10 cellular contexts compared by ENCODE assay signal in genomic region chr12:6310771-6311610, GRCh38. TPM values are rescaled to one million over a fixed set of nuclear protein-coding genes. Genes with fewer than 3 reads are reported as not detected.
DNase-seq lines count a peak whose midpoint lies in the region; ATAC-seq, FAIRE-seq and TF ChIP-seq lines count a peak whose summit lies in the region.
"Had no signal": no experiment of that assay in that cellular context is flagged by ENCODE, and none has a peak within 500 bp of the region (broad histone marks: within the 10 kb centered on the region; RNA-seq: fewer than 3 reads in every experiment).

No MANE protein-coding gene starts in this region.

- no peak for TF ChIP-seq POLR2A in GM12878 (IDR thresholded peaks at IDR 0.05; ENCODE audit: low read depth, low read length)
- no peak for TF ChIP-seq POLR2A in spleen (IDR thresholded peaks at IDR 0.05)

- no peaks in the 10 kb centered on the region for H3K36me3 ChIP-seq in GM12878 (ENCODE audit: control insufficient read depth in 2 of 2, insufficient read depth in 2 of 2, low read length in 1 of 2)
- no peaks in the 10 kb centered on the region for H3K36me3 ChIP-seq in spleen

- H3K27ac ChIP-seq in GM12878 (ENCODE audit: control insufficient read depth, insufficient read depth) (no peak overlapping the region), spleen (no peak overlapping the region)

- no peak for TF ChIP-seq EP300 in GM12878 (IDR thresholded peaks at IDR 0.05; ENCODE audit: borderline replicate concordance in 1 of 2, control insufficient read depth in 1 of 2, low read depth in 2 of 2, low read length in 2 of 2)

- H3K4me3 ChIP-seq in GM12878 (peak overlapping the region; percentile 41; the same call in 1 of the 2 replicates), spleen (peak overlapping the region; percentile 3 to 65 (median 22))

- no peak for TF ChIP-seq CTCF in GM12878 (IDR thresholded peaks at IDR 0.05 in 2 of 3, conservative IDR thresholded peaks at IDR 0.05 in 1 of 3; ENCODE audit: control insufficient read depth in 2 of 3, extremely low read depth in 1 of 3, insufficient read depth in 1 of 3, low read depth in 3 of 3, low read length in 3 of 3)
- TF ChIP-seq CTCF in spleen (IDR thresholded peaks at IDR 0.05 in 8 of 11, conservative IDR thresholded peaks at IDR 0.05 in 3 of 11), result no peak

- TF ChIP-seq RAD21 in GM12878 (IDR thresholded peaks at IDR 0.05; ENCODE audit: insufficient read depth, low read depth, low read length), result no peak

- no TSS peak for BruUV-seq in GM12878 (replicated peaks; lab: Mats Ljungman, UMichigan)

- no peaks in the 10 kb centered on the region for H3K79me2 ChIP-seq in GM12878 (ENCODE audit: control insufficient read depth, insufficient read depth, low read length)

- ATAC-seq in GM12878 (no peak), HG03354 (IDR thresholded peaks at IDR 0.05; ENCODE audit: poor library complexity, severe bottlenecking, unreplicated experiment) (no peak)

- CTCF ChIA-PET in GM12878 (lab: Yijun Ruan, JAX), result no interaction called here

- in situ Hi-C loops in GM12878 (cut with MboI), result no loop called here

- H3K9me3 ChIP-seq in GM12878 (replicated peaks; ENCODE audit: control insufficient read depth, insufficient read depth, low read length) (no peaks in the 10 kb centered on the region), spleen (no peaks in the 10 kb centered on the region)

- no peak for FAIRE-seq in GM12878 (lab: Jason Lieb, UNC)
- FAIRE-seq: A204.1, frontal cortex had no signal

- H3K9ac ChIP-seq in GM12878 (ENCODE audit: control insufficient read depth, insufficient read depth, low read length), result no peak overlapping the region

- intact Hi-C loops in GM12878 (cut with micrococcal nuclease; ENCODE audit: unreplicated experiment), result no loop called here
- intact Hi-C loops in spleen (cut with DNase I; ENCODE audit: low total_unique reads), result no loop called here

- peak overlapping the region; percentile 38; the same call in 1 of the 2 replicates for H2AFZ ChIP-seq in GM12878 (ENCODE audit: control insufficient read depth, low read depth, low read length)

- peak; percentile 20 for DNase-seq in NCI-H2171 (lab: John Stamatoyannopoulos, UW)
- no peak for DNase-seq in NCI-H2171 treated with DMSO at 0.1 percent for 48 hours (lab: John Stamatoyannopoulos, UW)
- no peak for DNase-seq in GM12878 (ENCODE audit: low read depth, low spot score)
- peak; percentile 60 for DNase-seq in left kidney (ENCODE audit: low read depth, low spot score)
- peak; percentile 72 for DNase-seq in spleen
- DNase-seq in GOT3 (lab: John Stamatoyannopoulos, UW), result no peak
- DNase-seq in kidney glomerular epithelial cell (lab: John Stamatoyannopoulos, UW), result no peak

- SMC1A ChIA-PET in GM12878 (lab: Charles Lee; ENCODE audit: uncharacterized antibody, unreplicated experiment), result interaction anchor here (1.5 kb wide), 1 partner anchor 9 kb away, joined by 3 read pairs; no protein-coding TSS in a partner anchor

- no peaks in the 10 kb centered on the region for H3K27me3 ChIP-seq in GM12878 (replicated peaks in 1 of 2; ENCODE audit: control insufficient read depth in 2 of 2, insufficient read depth in 2 of 2, low read length in 1 of 2)
- peaks cover 0 to 43% (median 17%) of the 10 kb centered on the region in 7 donors for H3K27me3 ChIP-seq in spleen (replicated peaks in 1 of 7)

- WGBS in GM12878 (ENCODE audit: insufficient coverage, insufficient replicate concordance, low lambda C conversion rate, missing lambda C conversion rate), result 83% methylated on average over 11 of the region's 43 CpGs
- WGBS in spleen, 5 donors, result 22 to 30% (median 24%) methylated on average over 34 to 43 of the region's 43 CpGs

- POLR2A ChIA-PET in GM12878 (lab: Charles Lee), result interaction anchor here (1.3 kb wide), 1 partner anchor 10 kb away, joined by 3 read pairs; no protein-coding TSS in a partner anchor

- H3K4me1 ChIP-seq in GM12878 (ENCODE audit: control insufficient read depth, insufficient read depth, low read length) (peaks cover 46% of the 10 kb centered on the region), spleen (peaks cover 0 to 31% (median 16%) of the 10 kb centered on the region in 6 donors)

- no peaks in the 10 kb centered on the region for H4K20me1 ChIP-seq in GM12878 (ENCODE audit: control insufficient read depth, insufficient read depth)

- RAD21 ChIA-PET in GM12878 (lab: Charles Lee; ENCODE audit: unreplicated experiment), result no interaction called here

- H3K4me2 ChIP-seq in GM12878 (ENCODE audit: control insufficient read depth, insufficient read depth), result peak overlapping the region; percentile 66

TF ChIP-seq in GM12878, 131 proteins besides CTCF, POLR2A, EP300 and RAD21 (continues in another document):
- TF ChIP-seq YY1 (IDR thresholded peaks at IDR 0.05; ENCODE audit: low read depth, low read length) (no peak), NBN (IDR thresholded peaks at IDR 0.05) (no peak), IRF5 (IDR thresholded peaks at IDR 0.05; ENCODE audit: borderline replicate concordance) (no peak), TBL1XR1 (IDR thresholded peaks at IDR 0.05; ENCODE audit: low read depth, low read length) (no peak), HDGF (IDR thresholded peaks at IDR 0.05) (no peak), POLR2AphosphoS2 (IDR thresholded peaks at IDR 0.05; ENCODE audit: low read depth, low read length) (no peak), SP1 (IDR thresholded peaks at IDR 0.05; ENCODE audit: low read depth, low read length) (no peak), LARP7 (IDR thresholded peaks at IDR 0.05) (no peak), RUNX3 (IDR thresholded peaks at IDR 0.05; ENCODE audit: low read length) (no peak), FOS (IDR thresholded peaks at IDR 0.05; ENCODE audit: borderline replicate concordance, extremely low read depth, insufficient read length) (no peak), BRCA1 (IDR thresholded peaks at IDR 0.05; ENCODE audit: low read depth, low read length) (no peak)

RNA-seq across cellular contexts. Expression of gene PLEKHG6, which starts 0.5 kb away (rescaled TPM):
- 2.3 and 2.8 TPM in 2 replicates for total RNA-seq in GM12878 (2013; cell fraction: nucleolus; rRNA removed)
- 1.0 and 1.4 TPM in 2 replicates for total RNA-seq in GM12878 (2014; rRNA removed)
- 0.60 and 0.72 TPM in 2 replicates for total RNA-seq in GM12878 (2014; rRNA removed; fragmentation: Illumina TruSeq; extraction: Trizol)
- total RNA-seq in GM12878 (2021), result 0.90 and 1.5 TPM in 2 replicates
- 0.33 TPM for polyA plus RNA-seq in GM12878 (2011; ENCODE audit: low read depth)
- 1.4 and 2.0 TPM in 2 replicates for polyA plus RNA-seq in GM12878 (2011; rRNA removed)
- 4.7 and 9.6 TPM in 2 replicates for polyA plus RNA-seq in GM12878 (2011; cell fraction: cytosol; rRNA removed)
- 3.3 and 9.4 TPM in 2 replicates for polyA plus RNA-seq in GM12878 (2011; cell fraction: nucleus; rRNA removed)
- polyA plus RNA-seq in GM12878 (2012), result 1.6 and 2.4 TPM in 2 replicates
- polyA plus RNA-seq in GM12878 (2014; fragmentation: Illumina TruSeq; extraction: Trizol), result 0.10 and 0.62 TPM in 2 replicates
- under 1 TPM; 0.10 to 0.20 TPM for polyA plus RNA-seq in GM12878 (2014; fragmentation: Nextera tagmentation; extraction: Ambion mirVana)
- 1.6 and 4.0 TPM in 2 replicates for polyA plus RNA-seq in GM12878 (2014; rRNA removed)
- 1 to 10 TPM; 1.4 to 2.3 TPM for polyA plus RNA-seq in GM12878 (2016; fragmentation: Nextera tagmentation; extraction: Ambion mirVana)
- 1.7 and 9.9 TPM in 2 replicates for polyA minus RNA-seq in GM12878 (2011; rRNA and poly(A)+ RNA removed)
- polyA minus RNA-seq in GM12878 (2011; cell fraction: cytosol; rRNA and poly(A)+ RNA removed), result 2.7 and 6.9 TPM in 2 replicates
- polyA minus RNA-seq in GM12878 (2011; cell fraction: nucleus; rRNA and poly(A)+ RNA removed), result 0.60 and 6.0 TPM in 2 replicates
- 1 to 10 TPM in 1 of 7 donors, under 1 TPM in 2, not detected in 4; 0.19 to 1.2 (median 0.74) TPM for total RNA-seq in spleen
- polyA plus RNA-seq in spleen, result under 1 TPM; 0.10 to 0.12 (median 0.11) TPM

RNA-seq across cellular contexts. Expression of gene TNFRSF1A, which starts 30.9 kb away (rescaled TPM):
- total RNA-seq in GM12878 (2013; cell fraction: nucleolus; rRNA removed), result 25.3 and 26.1 TPM in 2 replicates
- total RNA-seq in GM12878 (2014; rRNA removed) (11.7 and 14.1 TPM in 2 replicates), GM12878 (2014; rRNA removed; fragmentation: Illumina TruSeq; extraction: Trizol) (7.3 and 9.8 TPM in 2 replicates), GM12878 (2021) (16.2 and 16.5 TPM in 2 replicates), spleen (100 to 1,000 TPM; 153 to 578 (median 224) TPM)
- polyA plus RNA-seq in GM12878 (2011; ENCODE audit: low read depth), result 4.1 TPM
- polyA plus RNA-seq in GM12878 (2011; rRNA removed) (16.5 and 18.9 TPM in 2 replicates), GM12878 (2014; fragmentation: Illumina TruSeq; extraction: Trizol) (6.4 and 14.8 TPM in 2 replicates), GM12878 (2014; fragmentation: Nextera tagmentation; extraction: Ambion mirVana) (under 1 TPM; 0.24 to 0.77 TPM), GM12878 (2014; rRNA removed) (12.7 and 13.1 TPM in 2 replicates), GM12878 (2016; fragmentation: Nextera tagmentation; extraction: Ambion mirVana) (10 to 100 TPM; 10.6 to 13.0 TPM), spleen (10 to 100 TPM; 22.5 to 40.6 (median 22.8) TPM)
- polyA plus RNA-seq in GM12878 (2011; cell fraction: cytosol; rRNA removed), result 16.0 and 25.6 TPM in 2 replicates
- 30.0 and 37.3 TPM in 2 replicates for polyA plus RNA-seq in GM12878 (2011; cell fraction: nucleus; rRNA removed)
- polyA plus RNA-seq in GM12878 (2012), result 7.0 and 13.2 TPM in 2 replicates
- polyA minus RNA-seq in GM12878 (2011; rRNA and poly(A)+ RNA removed), result 22.5 and 36.4 TPM in 2 replicates
- 13.6 and 15.8 TPM in 2 replicates for polyA minus RNA-seq in GM12878 (2011; cell fraction: cytosol; rRNA and poly(A)+ RNA removed)
- 24.8 and 42.8 TPM in 2 replicates for polyA minus RNA-seq in GM12878 (2011; cell fraction: nucleus; rRNA and poly(A)+ RNA removed)

Comparison
In these comparisons a context has a peak if more than half of its experiments do, and no peak if none do; other contexts are left out.
1. DNase-seq: peak in NCI-H2171 (single experiment), left kidney (single experiment) and spleen (single experiment); none in NCI-H2171 treated with DMSO at 0.1 percent for 48 hours (single experiment), GM12878 (single experiment), GOT3 (single experiment) and kidney glomerular epithelial cell (single experiment).
2. RNA of gene TNFRSF1A, which starts 30.9 kb away (total RNA-seq): 153 to 578 TPM in spleen; 7.3 to 26.1 TPM in GM12878; every median in the first group is over 4 times any median in the second.